ENCODE assay signal across 15 cellular contexts in genomic region chr13:29105779-29106178, GRCh38.
DNase-seq lines count a peak whose midpoint lies in the region; ATAC-seq, FAIRE-seq and TF ChIP-seq lines count a peak whose summit lies in the region.
"Had no signal": no experiment of that assay in that cellular context is flagged by ENCODE, and none has a peak within 500 bp of the region (broad histone marks: within the 10 kb centered on the region; RNA-seq: fewer than 3 reads in every experiment).

No MANE protein-coding gene starts in this region.

- H3K36me3 ChIP-seq in PC-3 (ENCODE audit: low read depth, low read length) (no peaks in the 10 kb centered on the region), right atrium auricular region (no peaks in the 10 kb centered on the region)
- H3K36me3 ChIP-seq: BLaER1 treated with 17β-estradiol and CSF1 and Interleukin-3, amounts not matched to agents 10 nM and 100 nM had no signal

- no peaks in the 10 kb centered on the region for H3K9me2 ChIP-seq in PC-3 (replicated peaks; ENCODE audit: low read length)

- no peak for TF ChIP-seq POLR2A in H54 (IDR thresholded peaks at IDR 0.05; ENCODE audit: low read depth, low read length)

- no peaks in the 10 kb centered on the region for H3K4me1 ChIP-seq in PC-3 (ENCODE audit: insufficient read depth, low read length)
- no peaks in the 10 kb centered on the region for H3K4me1 ChIP-seq in right atrium auricular region

- no peak overlapping the region for H3K4me3 ChIP-seq in PC-3 (ENCODE audit: low read length)
- no peak overlapping the region for H3K4me3 ChIP-seq in right atrium auricular region
- H3K4me3 ChIP-seq: BLaER1 treated with 17β-estradiol and CSF1 and Interleukin-3, amounts not matched to agents 10 nM and 100 nM had no signal

- H3K27ac ChIP-seq in PC-3 (ENCODE audit: low read length) = no peak overlapping the region
- H3K27ac ChIP-seq in right atrium auricular region = no peak overlapping the region
- H3K27ac ChIP-seq: BLaER1 treated with 17β-estradiol and CSF1 and Interleukin-3, amounts not matched to agents 10 nM and 100 nM; epithelial cell of prostate had no signal

- CTCF ChIA-PET in PC-3 (lab: Charles Lee) = no interaction called here

- 0 out of 2 replicates have a peak, but pooled peaks have one; percentile 34 for TF ChIP-seq CTCF in PC-3 (conservative IDR thresholded peaks at IDR 0.05; ENCODE audit: low read depth, low read length)
- TF ChIP-seq CTCF in right atrium auricular region (IDR thresholded peaks at IDR 0.05) = peak in 1 of 2 donors; percentile 11

- no peak overlapping the region for H3K4me2 ChIP-seq in PC-3 (ENCODE audit: low read length)
- H3K4me2 ChIP-seq: BLaER1 treated with 17β-estradiol and CSF1 and Interleukin-3, amounts not matched to agents 10 nM and 100 nM had no signal

- no peaks in the 10 kb centered on the region for H4K20me1 ChIP-seq in PC-3 (ENCODE audit: low read length)
- H4K20me1 ChIP-seq: BLaER1 treated with 17β-estradiol and CSF1 and Interleukin-3, amounts not matched to agents 10 nM and 100 nM had no signal

- no peak overlapping the region for H2AFZ ChIP-seq in PC-3 (ENCODE audit: low read length)

- no peaks in the 10 kb centered on the region for H3K79me2 ChIP-seq in PC-3 (ENCODE audit: low read length)

- intact Hi-C loops in PC-3 (cut with micrococcal nuclease) = no loop called here

- BruUV-seq in PC-3 (replicated peaks; lab: Mats Ljungman, UMichigan) = no TSS peak

- no peak for FAIRE-seq in H54 (lab: Jason Lieb, UNC)

- no peaks in the 10 kb centered on the region for H3F3A ChIP-seq in PC-3 (ENCODE audit: low read length, unreplicated experiment)

- DNase-seq in COLO829 (ENCODE audit: low spot score) (peak; percentile 14), H54 (ENCODE audit: insufficient read length, low spot score) (peak; percentile 1), PC-3 (no peak), iPS DF 4.7 (ENCODE audit: extremely low read depth, low spot score) (peak; percentile 7), ureter (ENCODE audit: low spot score) (no peak), SHP77 treated with DMSO at 0.1 percent for 48 hours (lab: John Stamatoyannopoulos, UW) (no peak), medulla oblongata (ENCODE audit: extremely low spot score) (no peak), right atrium auricular region (ENCODE audit: low spot score) (no peak)
- DNase-seq: activated CD4-positive, alpha-beta T cell treated with anti-CD3 and anti-CD28 coated beads, Interleukin-2, amount 50 U/mL, for 4 hours; amygdala; head of caudate nucleus; OCI-M1 had no signal

- H3K9ac ChIP-seq in PC-3 (ENCODE audit: low read length) = no peak overlapping the region
- H3K9ac ChIP-seq: BLaER1 treated with 17β-estradiol and CSF1 and Interleukin-3, amounts not matched to agents 10 nM and 100 nM had no signal

- H3K27me3 ChIP-seq in PC-3 (ENCODE audit: low read length) (no peaks in the 10 kb centered on the region), right atrium auricular region (no peaks in the 10 kb centered on the region)
- H3K27me3 ChIP-seq: BLaER1 treated with 17β-estradiol and CSF1 and Interleukin-3, amounts not matched to agents 10 nM and 100 nM had no signal

- no peak for ATAC-seq in PC-3
- ATAC-seq: activated T-helper 17 cell treated with anti-CD3 and anti-CD28 coated beads, Interleukin-2, amount 50 U/mL, for 72 hours had no signal

- H3K9me3 ChIP-seq in PC-3 (ENCODE audit: low read length) = no peaks in the 10 kb centered on the region
- no peaks in the 10 kb centered on the region for H3K9me3 ChIP-seq in right atrium auricular region
- H3K9me3 ChIP-seq: BLaER1 treated with 17β-estradiol and CSF1 and Interleukin-3, amounts not matched to agents 10 nM and 100 nM had no signal

- POLR2A ChIA-PET in PC-3 (lab: Charles Lee; ENCODE audit: unreplicated experiment) = no interaction called here

Comparison
In these comparisons a context has a peak if more than half of its experiments do, and no peak if none do; other contexts are left out.
1. DNase-seq: peak in COLO829 (single experiment), H54 (single experiment) and iPS DF 4.7 (single experiment); none in PC-3 (single experiment), ureter (single experiment), SHP77 treated with DMSO at 0.1 percent for 48 hours (single experiment), medulla oblongata (single experiment) and right atrium auricular region (single experiment).